Comparison of ENCODE assay signal across 9 cellular contexts in the genomic region with DNA sequence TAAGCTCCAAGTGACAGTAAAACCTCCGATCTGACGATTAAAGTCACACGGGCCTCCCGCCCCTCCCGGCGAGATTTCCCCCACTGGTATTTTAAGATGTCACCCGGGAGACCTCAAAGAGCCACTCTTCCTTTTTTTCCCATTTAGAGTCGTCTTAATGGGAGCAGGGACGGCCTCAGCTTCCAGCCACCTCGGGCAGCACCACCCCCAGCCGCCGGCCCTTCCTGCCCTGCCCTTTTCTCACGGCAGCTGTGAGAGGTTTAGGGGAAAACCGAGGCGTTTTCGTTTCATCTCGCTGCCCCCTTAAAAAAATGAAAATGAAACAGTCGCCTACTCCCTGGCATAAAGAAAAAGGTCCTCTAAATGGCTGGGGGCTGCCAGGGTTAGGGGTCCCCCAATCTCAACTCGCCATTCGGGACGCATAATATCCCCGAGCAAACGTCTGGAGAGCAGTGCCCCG. TPM values are rescaled to one million over a fixed set of nuclear protein-coding genes. Genes with fewer than 3 reads are reported as not detected.
DNase-seq lines count a peak whose midpoint lies in the region; ATAC-seq and TF ChIP-seq lines count a peak whose summit lies in the region.
"Had no signal": no experiment of that assay in that cellular context is flagged by ENCODE, and none has a peak within 500 bp of the region (broad histone marks: within the 10 kb centered on the region; RNA-seq: fewer than 3 reads in every experiment).

No MANE protein-coding gene starts in this region.

- H3K9me3 Mint-ChIP-seq in activated T-cell treated with anti-CD3 and anti-CD28 coated beads, Interleukin-2, amount 50 U/mL, for 72 hours = no peaks in the 10 kb centered on the region

- TF ChIP-seq POLR2A in right lobe of liver (IDR thresholded peaks at IDR 0.05) = no peak

- no peak for ATAC-seq in activated T-cell treated with anti-CD3 and anti-CD28 coated beads, Interleukin-2, amount 50 U/mL, for 72 hours (replicated peaks in 1 of 2)
- ATAC-seq in right lobe of liver (no peak), GM19324 (IDR thresholded peaks at IDR 0.05; ENCODE audit: low FRiP score, unreplicated experiment) (no peak), GM18870 (IDR thresholded peaks at IDR 0.05; ENCODE audit: unreplicated experiment) (no peak), GM21528 (IDR thresholded peaks at IDR 0.05; ENCODE audit: low FRiP score, unreplicated experiment) (no peak)

- peaks cover 76% of the 10 kb centered on the region for H3K4me1 Mint-ChIP-seq in activated T-cell treated with anti-CD3 and anti-CD28 coated beads, Interleukin-2, amount 50 U/mL, for 72 hours (ENCODE audit: low read depth)

- H3K4me3 Mint-ChIP-seq in activated T-cell treated with anti-CD3 and anti-CD28 coated beads, Interleukin-2, amount 50 U/mL, for 72 hours = peak overlapping the region; percentile 86 to 95

- peak overlapping the region in 9 of 11 experiments; percentile 0 to 49 (median 28); a peak in 11 of 22 replicates for H3K9ac ChIP-seq in BLaER1 treated with 17β-estradiol and CSF1 and Interleukin-3, amounts not matched to agents 10 nM and 100 nM
- H3K9ac ChIP-seq in HUES6 (ENCODE audit: low read length) = no peak overlapping the region

- H4K20me1 ChIP-seq in BLaER1 treated with 17β-estradiol and CSF1 and Interleukin-3, amounts not matched to agents 10 nM and 100 nM = peaks cover 0 to 85% (median 66%) of the 10 kb centered on the region in 11 experiments; a peak in 20 of 22 replicates

- 2% methylated on average over 23 of the region's 24 CpGs for WGBS in right lobe of liver (ENCODE audit: insufficient coverage, low coverage, low lambda C conversion rate, missing lambda C conversion rate)

- H3K4me2 ChIP-seq in BLaER1 treated with 17β-estradiol and CSF1 and Interleukin-3, amounts not matched to agents 10 nM and 100 nM = peak overlapping the region; percentile 78 to 99 (median 91)

- H3K27ac Mint-ChIP-seq in activated T-cell treated with anti-CD3 and anti-CD28 coated beads, Interleukin-2, amount 50 U/mL, for 72 hours = peak overlapping the region; percentile 76

- no peaks in the 10 kb centered on the region for H3K27me3 Mint-ChIP-seq in activated T-cell treated with anti-CD3 and anti-CD28 coated beads, Interleukin-2, amount 50 U/mL, for 72 hours (ENCODE audit: low read depth)

- H3K36me3 Mint-ChIP-seq in activated T-cell treated with anti-CD3 and anti-CD28 coated beads, Interleukin-2, amount 50 U/mL, for 72 hours (ENCODE audit: insufficient read depth in 2 of 2) = peaks cover 33 to 42% of the 10 kb centered on the region in 2 donors

- no peak for TF ChIP-seq CTCF in right lobe of liver (IDR thresholded peaks at IDR 0.05)

- DNase-seq in activated T-cell treated with anti-CD3 and anti-CD28 coated beads, Interleukin-2, amount 50 U/mL, for 72 hours = peak in 1 of 2 donors; percentile 44
- DNase-seq in right lobe of liver = no peak
- no peak for DNase-seq in NCI-H1694 treated with DMSO at 0.1 percent for 48 hours (lab: John Stamatoyannopoulos, UW)

- peak overlapping the region; percentile 46 to 70 (median 58) for H3K4me3 ChIP-seq in BLaER1 treated with 17β-estradiol and CSF1 and Interleukin-3, amounts not matched to agents 10 nM and 100 nM
- H3K4me3 ChIP-seq in HUES6 (ENCODE audit: low read depth, low read length) (peak overlapping the region; percentile 54), right lobe of liver (peak overlapping the region; percentile 25 to 43 (median 33))

- peaks cover 90 to 100% (median 98%) of the 10 kb centered on the region in 11 experiments for H3K27me3 ChIP-seq in BLaER1 treated with 17β-estradiol and CSF1 and Interleukin-3, amounts not matched to agents 10 nM and 100 nM
- H3K27me3 ChIP-seq in HUES6 (ENCODE audit: control insufficient read depth, insufficient read depth, low read length) (peaks cover 81% of the 10 kb centered on the region), right lobe of liver (peaks cover 5 to 67% of the 10 kb centered on the region in 2 donors)

- intact Hi-C loops in right lobe of liver (cut with DNase I) = no loop called here

- H3K9me3 ChIP-seq in BLaER1 treated with 17β-estradiol and CSF1 and Interleukin-3, amounts not matched to agents 10 nM and 100 nM (replicated peaks in 1 of 11) = no peaks in the 10 kb centered on the region
- H3K9me3 ChIP-seq in HUES6 (ENCODE audit: control insufficient read depth, insufficient read depth, low read depth, low read length) (no peaks in the 10 kb centered on the region), right lobe of liver (no peaks in the 10 kb centered on the region)

- H3K36me3 ChIP-seq in BLaER1 treated with 17β-estradiol and CSF1 and Interleukin-3, amounts not matched to agents 10 nM and 100 nM = no peaks in the 10 kb centered on the region
- no peaks in the 10 kb centered on the region for H3K36me3 ChIP-seq in HUES6 (ENCODE audit: control insufficient read depth, insufficient read depth, low read length)
- H3K36me3 ChIP-seq in right lobe of liver = no peaks in the 10 kb centered on the region

- H3K4me1 ChIP-seq in BLaER1 treated with 17β-estradiol and CSF1 and Interleukin-3, amounts not matched to agents 10 nM and 100 nM = peaks cover 15 to 49% (median 36%) of the 10 kb centered on the region in 10 experiments; a peak in 19 of 20 replicates
- peaks cover 48% of the 10 kb centered on the region for H3K4me1 ChIP-seq in HUES6 (ENCODE audit: control insufficient read depth, insufficient read depth, low read length)
- H3K4me1 ChIP-seq in right lobe of liver = peaks cover 0 to 12% (median 6%) of the 10 kb centered on the region in 4 donors

- H3K27ac ChIP-seq in BLaER1 treated with 17β-estradiol and CSF1 and Interleukin-3, amounts not matched to agents 10 nM and 100 nM = no peak overlapping the region
- H3K27ac ChIP-seq in HUES6 (ENCODE audit: low read depth, low read length) (no peak overlapping the region), right lobe of liver (peak overlapping the region in 2 of 3 donors; percentile 51 to 53)

RNA-seq across cellular contexts. Expression of gene RUNX3, which starts 1.4 kb away (rescaled TPM):
- 100 to 1,000 TPM; 254 to 298 TPM for total RNA-seq in activated T-cell treated with anti-CD3 and anti-CD28 coated beads, Interleukin-2, amount 50 U/mL, for 72 hours
- total RNA-seq in right lobe of liver = 1 to 10 TPM in 3 of 6 experiments, under 1 TPM in 3; 0.46 to 3.1 (median 0.84) TPM
- total RNA-seq: endothelial cell of umbilical vein had no signal

Comparison
In these comparisons a context has a peak if more than half of its experiments do, and no peak if none do; other contexts are left out.
1. H3K27ac ChIP-seq: peak in right lobe of liver (2 of 3); none in BLaER1 treated with 17β-estradiol and CSF1 and Interleukin-3, amounts not matched to agents 10 nM and 100 nM (0 of 11) and HUES6 (single experiment).
2. RNA of gene RUNX3, which starts 1.4 kb away (total RNA-seq): 254 to 298 TPM in activated T-cell treated with anti-CD3 and anti-CD28 coated beads, Interleukin-2, amount 50 U/mL, for 72 hours; 0.46 to 3.1 TPM in right lobe of liver; every median in the first group is over 10 times any median in the second.
3. Peak in every context shown above with its lines, with median percentiles within 50 percentile points of each other: H3K4me3 ChIP-seq.